Comparison of ENCODE assay signal across 9 cellular contexts in the genomic region with DNA sequence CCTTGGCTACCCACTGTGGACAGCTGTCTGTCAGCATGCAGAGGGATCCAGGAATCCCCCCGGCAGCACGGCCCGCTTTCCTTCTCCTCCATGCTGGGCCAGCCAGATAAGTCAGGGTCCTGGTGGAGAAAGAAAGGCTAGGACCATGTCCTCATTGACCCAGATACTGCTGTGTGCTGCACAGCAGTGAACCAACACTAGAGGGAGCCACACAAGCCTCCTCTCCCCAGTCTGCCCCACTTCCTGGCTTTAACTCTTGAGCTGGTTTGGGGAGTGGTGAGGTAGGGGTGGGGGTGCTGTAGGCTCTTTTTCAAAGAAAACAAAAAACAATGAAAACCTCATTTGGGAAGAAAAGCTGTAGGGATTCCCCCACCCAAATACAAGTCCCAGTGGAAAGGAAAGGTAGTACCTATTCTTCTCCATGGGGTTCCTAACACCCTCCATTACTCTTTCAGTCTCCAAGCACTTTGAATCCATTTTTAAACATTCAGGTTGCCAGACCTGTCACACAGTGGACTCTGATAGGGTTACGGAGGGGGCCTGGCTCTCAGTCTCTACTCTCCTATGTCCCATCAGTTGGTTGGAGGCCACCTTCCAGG.
A peak's percentile ranks its signal among the peaks of the same experiment; 100 is the strongest.
DNase-seq lines count a peak whose midpoint lies in the region; ATAC-seq, FAIRE-seq and TF ChIP-seq lines count a peak whose summit lies in the region.
"Had no signal": no experiment of that assay in that cellular context is flagged by ENCODE, and none has a peak within 500 bp of the region (broad histone marks: within the 10 kb centered on the region; RNA-seq: fewer than 3 reads in every experiment).

No MANE protein-coding gene starts in this region.

- intact Hi-C loops in endothelial cell of umbilical vein (cut with micrococcal nuclease): loop anchor here (1.0 kb wide), 2 partner anchors 17 to 25 kb away; no protein-coding TSS in a partner anchor

- peaks cover 0 to 9% (median 0%) of the 10 kb centered on the region in 3 donors for H3K36me3 ChIP-seq in Peyer's patch
- peaks cover 4 to 39% of the 10 kb centered on the region in 2 experiments for H3K36me3 ChIP-seq in endothelial cell of umbilical vein (ENCODE audit: control insufficient read depth in 2 of 2, extremely low read depth in 1 of 2, insufficient read depth in 2 of 2, low read length in 2 of 2)

- peak; percentile 84 for DNase-seq in COLO829 (ENCODE audit: low spot score)
- DNase-seq in Peyer's patch: peak in 2 of 3 donors; percentile 59 to 72
- peak; percentile 41 for DNase-seq in endothelial cell of umbilical vein (ENCODE audit: low read depth, low spot score)
- no peak for DNase-seq in nephron progenitor cell
- no peak for DNase-seq in SHP77 treated with DMSO at 0.1 percent for 48 hours (lab: John Stamatoyannopoulos, UW)
- DNase-seq in NCI-H2171 treated with DMSO at 0.1 percent for 48 hours (lab: John Stamatoyannopoulos, UW): no peak

- TF ChIP-seq POLR2A in Peyer's patch (IDR thresholded peaks at IDR 0.05) (no peak), endothelial cell of umbilical vein (IDR thresholded peaks at IDR 0.05; ENCODE audit: low read depth, low read length) (no peak)

- H3K27ac ChIP-seq in Peyer's patch: no peak overlapping the region
- no peak overlapping the region for H3K27ac ChIP-seq in endothelial cell of umbilical vein (ENCODE audit: insufficient read depth, low read depth, low read length)

- peak; percentile 77 for FAIRE-seq in endothelial cell of umbilical vein (lab: Jason Lieb, UNC)
- FAIRE-seq: islet of Langerhans had no signal

- peaks cover 2% of the 10 kb centered on the region for H3K27me3 Mint-ChIP-seq in nephron progenitor cell (ENCODE audit: low read depth, poor library complexity)

- TF ChIP-seq CTCF in Peyer's patch (IDR thresholded peaks at IDR 0.05) (peak; percentile 9 to 87 (median 70)), endothelial cell of umbilical vein (IDR thresholded peaks at IDR 0.05; ENCODE audit: extremely low read depth in 1 of 2, insufficient read depth in 1 of 2, low read depth in 1 of 2, low read length in 2 of 2) (peak; percentile 81 to 82), nephron progenitor cell (IDR thresholded peaks at IDR 0.05) (peak; percentile 47)

- no peak overlapping the region for H3K4me2 ChIP-seq in endothelial cell of umbilical vein (ENCODE audit: insufficient read depth, low read length)

- no peaks in the 10 kb centered on the region for H3K9me1 ChIP-seq in endothelial cell of umbilical vein (replicated peaks; ENCODE audit: control insufficient read depth, extremely low read depth, insufficient read depth, low read length)

- ATAC-seq in GM21515 (IDR thresholded peaks at IDR 0.05; ENCODE audit: unreplicated experiment) (peak; percentile 73), GM21723 (IDR thresholded peaks at IDR 0.05; ENCODE audit: unreplicated experiment) (no peak)

- H3K9ac ChIP-seq in endothelial cell of umbilical vein (replicated peaks; ENCODE audit: extremely low read depth, insufficient read depth, low read length): no peak overlapping the region

- no peaks in the 10 kb centered on the region for H4K20me1 ChIP-seq in endothelial cell of umbilical vein (replicated peaks; ENCODE audit: control insufficient read depth, extremely low read depth, insufficient read depth, low read length)

- H3K4me3 Mint-ChIP-seq in nephron progenitor cell: no peak overlapping the region

- POLR2A ChIA-PET in endothelial cell of umbilical vein (lab: Charles Lee): interaction anchor here (0.5 kb wide), 1 partner anchor 59 kb away, joined by 3 read pairs; no protein-coding TSS in a partner anchor

- H3K27ac Mint-ChIP-seq in nephron progenitor cell: no peak overlapping the region

- CTCF ChIA-PET in endothelial cell of umbilical vein (lab: Charles Lee): interaction anchor here (0.6 to 4.5 kb wide), 29 partner anchors 9 to 977 kb away, joined by 3 to 68 read pairs (median 4); partner anchors contain the start of gene KIRREL1

- peaks cover 66% of the 10 kb centered on the region for H3K36me3 Mint-ChIP-seq in nephron progenitor cell (ENCODE audit: low read depth)

- H3K4me1 ChIP-seq in Peyer's patch: peaks cover 0 to 6% (median 0%) of the 10 kb centered on the region in 4 donors
- no peaks in the 10 kb centered on the region for H3K4me1 ChIP-seq in endothelial cell of umbilical vein (ENCODE audit: control insufficient read depth, extremely low read depth, insufficient read depth, low read length)

- H3K9me3 ChIP-seq in Peyer's patch (no peaks in the 10 kb centered on the region), endothelial cell of umbilical vein (replicated peaks; ENCODE audit: control insufficient read depth, insufficient read depth, low read length) (no peaks in the 10 kb centered on the region)

- peaks cover 51% of the 10 kb centered on the region for H3K4me1 Mint-ChIP-seq in nephron progenitor cell

- dilution Hi-C loops in endothelial cell of umbilical vein (cut with MboI; ENCODE audit: extremely low pct_ligation_motif_present, low sequenced_read_pairs): no loop called here

- H3K9me3 Mint-ChIP-seq in nephron progenitor cell: no peaks in the 10 kb centered on the region

- no peak overlapping the region for H2AFZ ChIP-seq in endothelial cell of umbilical vein (ENCODE audit: low read depth, low read length)

- H3K4me3 ChIP-seq in Peyer's patch (no peak overlapping the region), endothelial cell of umbilical vein (replicated peaks in 1 of 3; ENCODE audit: insufficient read depth in 1 of 3, low read depth in 1 of 3, low read length in 3 of 3) (no peak overlapping the region)

- H3K79me2 ChIP-seq in endothelial cell of umbilical vein (ENCODE audit: control insufficient read depth, insufficient read depth, low read length): no peaks in the 10 kb centered on the region

- H3K27me3 ChIP-seq in Peyer's patch: no peaks in the 10 kb centered on the region
- no peaks in the 10 kb centered on the region for H3K27me3 ChIP-seq in endothelial cell of umbilical vein (ENCODE audit: control insufficient read depth in 2 of 2, insufficient read depth in 2 of 2, low read length in 2 of 2)

- no TSS peak for BruUV-seq in endothelial cell of umbilical vein (replicated peaks; lab: Mats Ljungman, UMichigan)

TF ChIP-seq in endothelial cell of umbilical vein, 7 proteins besides CTCF, POLR2A, EP300 and RAD21:
- TF ChIP-seq GATA2 (IDR thresholded peaks at IDR 0.05; ENCODE audit: insufficient read depth, insufficient read length, low read depth, low read length): no peak
- TF ChIP-seq EZH2 (IDR thresholded peaks at IDR 0.05; ENCODE audit: borderline replicate concordance, low read depth, low read length, severe bottlenecking): no peak
- no peak for TF ChIP-seq POLR2AphosphoS5 (IDR thresholded peaks at IDR 0.05; ENCODE audit: insufficient read depth, low read depth, low read length)
- no peak for TF ChIP-seq FOS (IDR thresholded peaks at IDR 0.05; ENCODE audit: borderline replicate concordance, insufficient read depth, low read length)
- no peak for TF ChIP-seq JUN (IDR thresholded peaks at IDR 0.05; ENCODE audit: borderline replicate concordance, insufficient read depth, insufficient read length, low read depth)
- no peak for TF ChIP-seq MYC (IDR thresholded peaks at IDR 0.05; ENCODE audit: low read depth, low read length)

Comparison
In these comparisons a context has a peak if more than half of its experiments do, and no peak if none do; other contexts are left out.
1. DNase-seq: peak in COLO829 (single experiment), Peyer's patch (2 of 3) and endothelial cell of umbilical vein (single experiment); none in nephron progenitor cell (single experiment), SHP77 treated with DMSO at 0.1 percent for 48 hours (single experiment) and NCI-H2171 treated with DMSO at 0.1 percent for 48 hours (single experiment).
2. Peak in every context shown above with its lines, with median percentiles within 50 percentile points of each other: CTCF ChIP-seq.